In genomic region chr7:139183878-139184338, GRCh38 we compare ENCODE assay signal across 1 cellular context.
A peak's percentile ranks its signal among the peaks of the same experiment; 100 is the strongest.
TF ChIP-seq lines count a peak whose summit lies in the region.

No MANE protein-coding gene starts in this region.

TF ChIP-seq in K562, 482 proteins besides CTCF, POLR2A, EP300 and RAD21 (continued from another document):
- TF ChIP-seq ZBTB1 (CRISPR knock-in tag; IDR thresholded peaks at IDR 0.05; ENCODE audit: borderline replicate concordance, low read depth) (peak; percentile 53; the same call in 1 of the 2 replicates), TRIM24 (IDR thresholded peaks at IDR 0.05) (peak; percentile 24 to 51; a peak in 1 of 4 replicates), ZBTB49 (CRISPR knock-in tag; IDR thresholded peaks at IDR 0.05; ENCODE audit: borderline replicate concordance) (no peak), MEIS2 (IDR thresholded peaks at IDR 0.05; ENCODE audit: partially characterized antibody) (peak; percentile 81), KLF16 (IDR thresholded peaks at IDR 0.05) (0 out of 2 replicates have a peak, but pooled peaks have one; percentile 34), ZNF695 (CRISPR knock-in tag; IDR thresholded peaks at IDR 0.05) (no peak), HDAC1 (IDR thresholded peaks at IDR 0.05) (peak in 1 of 2 experiments; percentile 14; a peak in 1 of 4 replicates), ILK (tag; IDR thresholded peaks at IDR 0.05; ENCODE audit: borderline replicate concordance, low read depth) (no peak), ZZZ3 (IDR thresholded peaks at IDR 0.05) (no peak), PHF21A (IDR thresholded peaks at IDR 0.05; ENCODE audit: borderline replicate concordance, low read depth) (no peak), RB1 (IDR thresholded peaks at IDR 0.05; ENCODE audit: low read depth) (no peak), SPI1 (IDR thresholded peaks at IDR 0.05; ENCODE audit: borderline replicate concordance, low read depth, low read length) (no peak), ZBTB12 (CRISPR knock-in tag; IDR thresholded peaks at IDR 0.05) (0 out of 2 replicates have a peak, but pooled peaks have one; percentile 33), NCOR1 (IDR thresholded peaks at IDR 0.05) (peak; percentile 59), ZNF274 (IDR thresholded peaks at IDR 0.05; ENCODE audit: borderline replicate concordance, low read depth, low read length) (0 out of 2 replicates have a peak, but pooled peaks have one; percentile 23), ARNT (IDR thresholded peaks at IDR 0.05) (0 out of 4 replicates have a peak, but pooled peaks of 1 of the 2 experiments have one; percentile 23), TCFL5 (CRISPR knock-in tag; conservative IDR thresholded peaks at IDR 0.05) (no peak), FOXK2 (conservative IDR thresholded peaks at IDR 0.05 in 1 of 2, IDR thresholded peaks at IDR 0.05 in 1 of 2; ENCODE audit: low read depth in 2 of 2) (0 out of 4 replicates have a peak, but pooled peaks have one; percentile 20 to 29), NR4A1 (CRISPR knock-in tag; IDR thresholded peaks at IDR 0.05) (no peak), NR4A1 (tag; IDR thresholded peaks at IDR 0.05) (no peak), LCOR (CRISPR knock-in tag; IDR thresholded peaks at IDR 0.05) (0 out of 2 replicates have a peak, but pooled peaks have one; percentile 51), ZNF766 (CRISPR knock-in tag; conservative IDR thresholded peaks at IDR 0.05) (0 out of 2 replicates have a peak, but pooled peaks have one; percentile 24), DACH1 (IDR thresholded peaks at IDR 0.05; ENCODE audit: partially characterized antibody) (no peak), ID3 (CRISPR knock-in tag; IDR thresholded peaks at IDR 0.05) (no peak), ID3 (tag; IDR thresholded peaks at IDR 0.05) (peak; percentile 31; the same call in 1 of the 2 replicates), FOXA3 (CRISPR knock-in tag; conservative IDR thresholded peaks at IDR 0.05 in 1 of 2, IDR thresholded peaks at IDR 0.05 in 1 of 2) (0 out of 4 replicates have a peak, but pooled peaks of 1 of the 2 experiments have one; percentile 36), MYNN (IDR thresholded peaks at IDR 0.05) (peak; percentile 62), MYNN (CRISPR knock-in tag; IDR thresholded peaks at IDR 0.05) (no peak), TCF3 (CRISPR knock-in tag; IDR thresholded peaks at IDR 0.05) (peak; percentile 88), NR2F6 (CRISPR knock-in tag; IDR thresholded peaks at IDR 0.05) (no peak), PBX2 (CRISPR knock-in tag; IDR thresholded peaks at IDR 0.05; ENCODE audit: low read depth) (no peak), PBX2 (tag; conservative IDR thresholded peaks at IDR 0.05; ENCODE audit: low read depth) (peak; percentile 35; the same call in 1 of the 2 replicates)
- TF ChIP-seq, protein P1, sequence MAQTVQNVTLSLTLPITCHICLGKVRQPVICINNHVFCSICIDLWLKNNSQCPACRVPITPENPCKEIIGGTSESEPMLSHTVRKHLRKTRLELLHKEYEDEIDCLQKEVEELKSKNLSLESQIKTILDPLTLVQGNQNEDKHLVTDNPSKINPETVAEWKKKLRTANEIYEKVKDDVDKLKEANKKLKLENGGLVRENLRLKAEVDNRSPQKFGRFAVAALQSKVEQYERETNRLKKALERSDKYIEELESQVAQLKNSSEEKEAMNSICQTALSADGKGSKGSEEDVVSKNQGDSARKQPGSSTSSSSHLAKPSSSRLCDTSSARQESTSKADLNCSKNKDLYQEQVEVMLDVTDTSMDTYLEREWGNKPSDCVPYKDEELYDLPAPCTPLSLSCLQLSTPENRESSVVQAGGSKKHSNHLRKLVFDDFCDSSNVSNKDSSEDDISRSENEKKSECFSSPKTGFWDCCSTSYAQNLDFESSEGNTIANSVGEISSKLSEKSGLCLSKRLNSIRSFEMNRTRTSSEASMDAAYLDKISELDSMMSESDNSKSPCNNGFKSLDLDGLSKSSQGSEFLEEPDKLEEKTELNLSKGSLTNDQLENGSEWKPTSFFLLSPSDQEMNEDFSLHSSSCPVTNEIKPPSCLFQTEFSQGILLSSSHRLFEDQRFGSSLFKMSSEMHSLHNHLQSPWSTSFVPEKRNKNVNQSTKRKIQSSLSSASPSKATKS (CRISPR knock-in tag; IDR thresholded peaks at IDR 0.05) = no peak
- TF ChIP-seq, protein P2, sequence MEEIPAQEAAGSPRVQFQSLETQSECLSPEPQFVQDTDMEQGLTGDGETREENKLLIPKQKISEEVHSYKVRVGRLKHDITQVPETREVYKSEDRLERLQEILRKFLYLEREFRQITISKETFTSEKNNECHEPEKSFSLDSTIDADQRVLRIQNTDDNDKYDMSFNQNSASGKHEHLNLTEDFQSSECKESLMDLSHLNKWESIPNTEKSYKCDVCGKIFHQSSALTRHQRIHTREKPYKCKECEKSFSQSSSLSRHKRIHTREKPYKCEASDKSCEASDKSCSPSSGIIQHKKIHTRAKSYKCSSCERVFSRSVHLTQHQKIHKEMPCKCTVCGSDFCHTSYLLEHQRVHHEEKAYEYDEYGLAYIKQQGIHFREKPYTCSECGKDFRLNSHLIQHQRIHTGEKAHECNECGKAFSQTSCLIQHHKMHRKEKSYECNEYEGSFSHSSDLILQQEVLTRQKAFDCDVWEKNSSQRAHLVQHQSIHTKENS (CRISPR knock-in tag; IDR thresholded peaks at IDR 0.05) = no peak
TF ChIP-seq in K562: peak in this region for 65.
